Comparison of ENCODE assay signal across 9 cellular contexts in genomic region chr11:69700278-69701140, GRCh38. TPM values are rescaled to one million over a fixed set of nuclear protein-coding genes. Genes with fewer than 3 reads are reported as not detected.
DNase-seq lines count a peak whose midpoint lies in the region; ATAC-seq and TF ChIP-seq lines count a peak whose summit lies in the region.
"Had no signal": no experiment of that assay in that cellular context is flagged by ENCODE, and none has a peak within 500 bp of the region (broad histone marks: within the 10 kb centered on the region; RNA-seq: fewer than 3 reads in every experiment).

No MANE protein-coding gene starts in this region.

- H3K27me3 Mint-ChIP-seq in immature natural killer cell (ENCODE audit: low read depth in 3 of 3) = peaks cover 0 to 13% (median 7%) of the 10 kb centered on the region in 3 donors

- no peak overlapping the region for H3K4me2 ChIP-seq in GM23248 (ENCODE audit: unreplicated experiment)

- H3K9me2 ChIP-seq in GM23248 (ENCODE audit: insufficient read depth) = no peaks in the 10 kb centered on the region

- no peak overlapping the region for H3K27ac Mint-ChIP-seq in immature natural killer cell

- H3K4me1 Mint-ChIP-seq in immature natural killer cell = no peaks in the 10 kb centered on the region
- H3K4me1 Mint-ChIP-seq: central memory CD8-positive, alpha-beta T cell had no signal

- no peaks in the 10 kb centered on the region for H4K20me1 ChIP-seq in GM23248 (ENCODE audit: insufficient read depth)

- intact Hi-C loops in posterior cingulate gyrus (cut with DNase I) = no loop called here

- no peak overlapping the region for H2AFZ ChIP-seq in GM23248

- no peak overlapping the region for H3K4me3 Mint-ChIP-seq in immature natural killer cell
- H3K4me3 Mint-ChIP-seq: central memory CD8-positive, alpha-beta T cell had no signal

- H3K36me3 ChIP-seq in GM23248 (ENCODE audit: low read depth) = no peaks in the 10 kb centered on the region

- no peak for ATAC-seq in omental fat pad (ENCODE audit: low FRiP score)
- no peak for ATAC-seq in HG03025 (IDR thresholded peaks at IDR 0.05; ENCODE audit: low FRiP score, unreplicated experiment)

- H3K9ac ChIP-seq in GM23248 = no peak overlapping the region

- no peaks in the 10 kb centered on the region for H3F3A ChIP-seq in GM23248 (ENCODE audit: insufficient read depth)

- no peak overlapping the region for H3K4me3 ChIP-seq in GM23248

- H3K27ac ChIP-seq in GM23248 = no peak overlapping the region

- H3K4me1 ChIP-seq in GM23248 (ENCODE audit: insufficient read depth) = no peaks in the 10 kb centered on the region

- no peaks in the 10 kb centered on the region for H3K9me3 ChIP-seq in GM23248 (ENCODE audit: low read depth)

- 71 to 72% methylated on average over 19 to 20 of the region's 20 CpGs for WGBS in GM23248 (ENCODE audit: low coverage in 1 of 2, low lambda C conversion rate in 2 of 2, missing lambda C conversion rate in 2 of 2), 2 experiments

- no peaks in the 10 kb centered on the region for H3K36me3 Mint-ChIP-seq in immature natural killer cell

- in situ Hi-C loops in GM23248 (cut with MboI) = no loop called here

- no peaks in the 10 kb centered on the region for H3K79me2 ChIP-seq in GM23248 (ENCODE audit: insufficient read depth)

- H3K27me3 ChIP-seq in GM23248 (replicated peaks; ENCODE audit: insufficient read depth) = peaks cover 65% of the 10 kb centered on the region

- peak; percentile 19 for DNase-seq in GM23248
- DNase-seq in glomerular visceral epithelial cell (ENCODE audit: extremely low spot score) = peak; percentile 48
- DNase-seq in posterior cingulate gyrus = peak in 9 of 10 donors; percentile 20 to 91 (median 50)
- no peak for DNase-seq in omental fat pad (ENCODE audit: low spot score)
- DNase-seq in activated gamma-delta T cell treated with Interleukin-2 at 50 U/mL for 16 hours = no peak
- DNase-seq in immature natural killer cell = no peak

- TF ChIP-seq CTCF in omental fat pad (IDR thresholded peaks at IDR 0.05) = no peak

- no peaks in the 10 kb centered on the region for H3K9me3 Mint-ChIP-seq in immature natural killer cell
- H3K9me3 Mint-ChIP-seq: central memory CD8-positive, alpha-beta T cell had no signal

TF ChIP-seq in PFSK-1, 5 proteins besides CTCF, POLR2A, EP300 and RAD21:
- TF ChIP-seq SIN3A (IDR thresholded peaks at IDR 0.05; ENCODE audit: borderline replicate concordance, insufficient read depth, low read length) (no peak), TAF1 (IDR thresholded peaks at IDR 0.05; ENCODE audit: borderline replicate concordance, insufficient read depth, low read length) (no peak), REST (IDR thresholded peaks at IDR 0.05; ENCODE audit: insufficient read depth in 1 of 2, low read depth in 2 of 2, low read length in 2 of 2) (no peak), POLR2AphosphoS5 (IDR thresholded peaks at IDR 0.05; ENCODE audit: low read depth, low read length) (no peak), FOXP2 (optimal IDR thresholded peaks at IDR 0.05; ENCODE audit: borderline replicate concordance, extremely low read depth, extremely low read length, insufficient read depth) (peak; percentile 35)

RNA-seq across cellular contexts. Expression of gene FGF19, which starts 3.3 kb away (rescaled TPM):
- total RNA-seq in GM23248 (2014; rRNA removed; shearing (Covaris generic)) = not detected in 2 replicates
- polyA plus RNA-seq in GM23248 (2016; fragmentation: Nextera tagmentation; extraction: Ambion mirVana) = not detected in 2 replicates
- polyA plus RNA-seq in PFSK-1 (2012; ENCODE audit: insufficient read length, low read depth) = not detected
- not detected for total RNA-seq in omental fat pad
- polyA plus RNA-seq in immature natural killer cell = not detected

RNA-seq across cellular contexts. Expression of gene LTO1, which starts 25.4 kb away (rescaled TPM):
- 20.6 and 37.3 TPM in 2 replicates for total RNA-seq in GM23248 (2014; rRNA removed; shearing (Covaris generic))
- polyA plus RNA-seq in GM23248 (2016; fragmentation: Nextera tagmentation; extraction: Ambion mirVana) (25.5 and 26.2 TPM in 2 replicates), immature natural killer cell (10 to 100 TPM in 2 of 3 donors, 1 to 10 TPM in 1; 7.2 to 13.1 (median 12.3) TPM)
- 174 TPM for polyA plus RNA-seq in PFSK-1 (2012; ENCODE audit: insufficient read length, low read depth)
- 10 to 100 TPM in 3 of 4 donors, 1 to 10 TPM in 1; 9.9 to 27.3 (median 20.6) TPM for total RNA-seq in omental fat pad

RNA-seq across cellular contexts. Expression of gene CCND1, which starts 59.6 kb away (rescaled TPM):
- total RNA-seq in GM23248 (2014; rRNA removed; shearing (Covaris generic)) = 684 and 695 TPM in 2 replicates
- 1,097 and 1,184 TPM in 2 replicates for polyA plus RNA-seq in GM23248 (2016; fragmentation: Nextera tagmentation; extraction: Ambion mirVana)
- 816 TPM for polyA plus RNA-seq in PFSK-1 (2012; ENCODE audit: insufficient read length, low read depth)
- total RNA-seq in omental fat pad = 100 to 1,000 TPM in 1 of 4 donors, 10 to 100 TPM in 3; 40.3 to 216 (median 58.2) TPM
- polyA plus RNA-seq in immature natural killer cell = 1 to 10 TPM in 1 of 3 donors, under 1 TPM in 1, not detected in 1; 0.85 to 1.3 TPM

Comparison
In these comparisons a context has a peak if more than half of its experiments do, and no peak if none do; other contexts are left out.
1. DNase-seq: peak in GM23248 (single experiment), glomerular visceral epithelial cell (single experiment) and posterior cingulate gyrus (9 of 10); none in omental fat pad (single experiment), activated gamma-delta T cell treated with Interleukin-2 at 50 U/mL for 16 hours (single experiment) and immature natural killer cell (0 of 3).